24 cellular contexts compared by ENCODE assay signal in the genomic region with DNA sequence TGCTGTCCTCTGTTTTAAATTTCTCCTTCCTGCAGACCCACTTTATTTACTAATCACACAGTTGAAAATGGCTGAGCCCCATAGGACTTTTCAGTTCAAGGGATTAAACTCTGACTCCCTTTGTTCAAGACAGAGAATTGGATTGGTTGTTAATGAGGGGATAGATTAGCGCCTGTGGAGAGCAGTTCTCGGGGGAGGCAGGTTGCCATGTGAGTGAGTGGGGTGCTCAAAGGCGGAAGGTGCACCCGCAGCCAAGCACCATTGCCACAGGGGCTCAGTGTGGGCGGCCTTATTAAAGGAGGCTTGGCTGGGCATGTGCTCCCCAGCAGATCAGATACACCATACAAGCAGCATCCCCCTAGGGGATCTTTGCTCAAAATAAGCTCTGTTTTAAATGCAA. TPM values are rescaled to one million over a fixed set of nuclear protein-coding genes. Genes with fewer than 3 reads are reported as not detected.
A peak's percentile ranks its signal among the peaks of the same experiment; 100 is the strongest.
DNase-seq lines count a peak whose midpoint lies in the region; FAIRE-seq and TF ChIP-seq lines count a peak whose summit lies in the region.
"Had no signal": no experiment of that assay in that cellular context is flagged by ENCODE, and none has a peak within 500 bp of the region (broad histone marks: within the 10 kb centered on the region; RNA-seq: fewer than 3 reads in every experiment).

No MANE protein-coding gene starts in this region.

- H3F3A ChIP-seq in Loucy (ENCODE audit: low read depth), result no peaks in the 10 kb centered on the region

- CTCF ChIA-PET in CD8-positive, alpha-beta memory T cell (lab: Charles Lee), result no interaction called here

- DNase-seq in CD8-positive, alpha-beta memory T cell, result no peak
- DNase-seq in ecto neural progenitor cell (ENCODE audit: low spot score), result peak; percentile 59
- no peak for DNase-seq in keratinocyte (ENCODE audit: low read depth, low spot score)
- no peak for DNase-seq in SHP77 treated with DMSO at 0.1 percent for 48 hours (lab: John Stamatoyannopoulos, UW)
- DNase-seq in dorsolateral prefrontal cortex, result no peak
- no peak for DNase-seq in SW480 (ENCODE audit: low spot score)
- DNase-seq in frontal cortex (ENCODE audit: low spot score in 2 of 2), result no peak
- DNase-seq: activated CD4-positive, alpha-beta T cell treated with anti-CD3 and anti-CD28 coated beads, Interleukin-2, amount 10 ng/mL, durations not matched to agents 7 days and 5 days; activated naive CD4-positive, alpha-beta T cell; activated T-cell treated with anti-CD3 and anti-CD28 coated beads, Interleukin-2, amount 50 U/mL, for 48 hours; colonic mucosa; Karpas-422; left ventricle myocardium superior; midbrain; MV-4-11; NCI-H187; NCI-H526 treated with DMSO at 0.1 percent for 48 hours; upper lobe of left lung had no signal

- H3K36me3 ChIP-seq in CD8-positive, alpha-beta memory T cell (ENCODE audit: insufficient read depth, low read length), result no peaks in the 10 kb centered on the region
- no peaks in the 10 kb centered on the region for H3K36me3 ChIP-seq in Loucy (ENCODE audit: insufficient read depth, low read length)
- H3K36me3 ChIP-seq in keratinocyte (ENCODE audit: control insufficient read depth in 2 of 2, extremely low read depth in 1 of 2, insufficient read depth in 2 of 2, low read length in 2 of 2), result no peaks in the 10 kb centered on the region
- H3K36me3 ChIP-seq: colonic mucosa, upper lobe of left lung had no signal

- H3K4me3 Mint-ChIP-seq in CD8-positive, alpha-beta memory T cell, result no peak overlapping the region
- H3K4me3 Mint-ChIP-seq: activated CD4-positive, alpha-beta T cell treated with anti-CD3 and anti-CD28 coated beads, Interleukin-2, amount 10 ng/mL, durations not matched to agents 7 days and 5 days; B cell; nephron; T-helper 1 cell treated with Interleukin-12 subunit alpha and Interleukin-12 subunit beta and Interleukin-4 antibody, amounts not matched to agents 30 μg/mL and 1 μg/mL, for 36 hours had no signal

- no peak for TF ChIP-seq CTCF in Loucy (conservative IDR thresholded peaks at IDR 0.05; ENCODE audit: low read length)
- TF ChIP-seq CTCF in keratinocyte (optimal IDR thresholded peaks at IDR 0.05 in 1 of 3, IDR thresholded peaks at IDR 0.05 in 1 of 3, conservative IDR thresholded peaks at IDR 0.05 in 1 of 3; ENCODE audit: extremely low read depth in 1 of 3, insufficient read depth in 2 of 3, low read length in 3 of 3), result no peak
- TF ChIP-seq CTCF in dorsolateral prefrontal cortex (IDR thresholded peaks at IDR 0.05 in 54 of 56, conservative IDR thresholded peaks at IDR 0.05 in 2 of 56; ENCODE audit: low read depth in 1 of 56, partially characterized antibody in 56 of 56), result no peak

- H3K9me3 ChIP-seq in CD8-positive, alpha-beta memory T cell (ENCODE audit: low read length), result no peaks in the 10 kb centered on the region
- H3K9me3 ChIP-seq in Loucy (ENCODE audit: insufficient read depth, low read depth, low read length) (no peaks in the 10 kb centered on the region), keratinocyte (ENCODE audit: control insufficient read depth, low read depth, low read length) (no peaks in the 10 kb centered on the region)
- H3K9me3 ChIP-seq: A549, colonic mucosa, upper lobe of left lung had no signal

- peaks cover 4 to 6% of the 10 kb centered on the region in 2 donors for H3K27me3 Mint-ChIP-seq in CD8-positive, alpha-beta memory T cell

- H2AFZ ChIP-seq in Loucy (ENCODE audit: low read length) (peak overlapping the region; percentile 54; the same call in 1 of the 2 replicates), keratinocyte (ENCODE audit: control insufficient read depth, low read length) (peak overlapping the region; percentile 87)

- no peak overlapping the region for H3K4me3 ChIP-seq in CD8-positive, alpha-beta memory T cell (ENCODE audit: low read length)
- H3K4me3 ChIP-seq in Loucy (ENCODE audit: low read length, poor library complexity, severe bottlenecking), result no peak overlapping the region
- H3K4me3 ChIP-seq in keratinocyte (ENCODE audit: control insufficient read depth in 2 of 3, extremely low read depth in 1 of 3, insufficient read depth in 2 of 3, low read depth in 1 of 3, low read length in 3 of 3), result no peak overlapping the region
- H3K4me3 ChIP-seq in dorsolateral prefrontal cortex, result no peak overlapping the region
- H3K4me3 ChIP-seq: A549, colonic mucosa, upper lobe of left lung had no signal

- peaks cover 0 to 2% (median 0%) of the 10 kb centered on the region in 5 donors for H3K9me3 Mint-ChIP-seq in CD8-positive, alpha-beta memory T cell
- H3K9me3 Mint-ChIP-seq: activated CD4-positive, alpha-beta T cell treated with anti-CD3 and anti-CD28 coated beads, Interleukin-2, amount 10 ng/mL, durations not matched to agents 7 days and 5 days; nephron; T-helper 1 cell treated with Interleukin-12 subunit alpha and Interleukin-12 subunit beta and Interleukin-4 antibody, amounts not matched to agents 30 μg/mL and 1 μg/mL, for 36 hours had no signal

- no peaks in the 10 kb centered on the region for H3K9me1 ChIP-seq in keratinocyte (ENCODE audit: control insufficient read depth, extremely low read depth, insufficient read depth, low read length)

- H3K27me3 ChIP-seq in CD8-positive, alpha-beta memory T cell (ENCODE audit: insufficient read depth, low read length, poor library complexity, severe bottlenecking), result no peaks in the 10 kb centered on the region
- H3K27me3 ChIP-seq in Loucy (ENCODE audit: insufficient read depth, low read length, poor library complexity, severe bottlenecking) (no peaks in the 10 kb centered on the region), keratinocyte (ENCODE audit: control insufficient read depth, extremely low read depth, insufficient read depth, low read length) (no peaks in the 10 kb centered on the region), dorsolateral prefrontal cortex (no peaks in the 10 kb centered on the region)
- H3K27me3 ChIP-seq: colonic mucosa, upper lobe of left lung had no signal

- peaks cover 30 to 38% (median 30%) of the 10 kb centered on the region in 3 donors for H3K4me1 Mint-ChIP-seq in CD8-positive, alpha-beta memory T cell
- H3K4me1 Mint-ChIP-seq: activated CD4-positive, alpha-beta T cell treated with anti-CD3 and anti-CD28 coated beads, Interleukin-2, amount 10 ng/mL, durations not matched to agents 7 days and 5 days; B cell; nephron had no signal

- no peak overlapping the region for H3K4me2 ChIP-seq in Loucy (ENCODE audit: low read depth, low read length, poor library complexity, severe bottlenecking)
- peak overlapping the region; percentile 59 for H3K4me2 ChIP-seq in keratinocyte (ENCODE audit: control insufficient read depth, extremely low read depth, insufficient read depth, low read depth, low read length)
- H3K4me2 ChIP-seq: A549 had no signal

- H3K36me3 Mint-ChIP-seq in CD8-positive, alpha-beta memory T cell, result no peaks in the 10 kb centered on the region

- POLR2A ChIA-PET in CD8-positive, alpha-beta memory T cell (lab: Charles Lee), result no interaction called here

- H3K9ac ChIP-seq in Loucy (ENCODE audit: low read depth, low read length, poor library complexity, severe bottlenecking) (no peak overlapping the region), keratinocyte (ENCODE audit: control insufficient read depth, extremely low read depth, insufficient read depth, low read length) (no peak overlapping the region)

- dilution Hi-C loops in keratinocyte (cut with MboI; ENCODE audit: extremely low pct_ligation_motif_present, low sequenced_read_pairs), result no loop called here

- H3K27ac Mint-ChIP-seq in CD8-positive, alpha-beta memory T cell, result peak overlapping the region in 7 of 8 donors; percentile 3 to 83 (median 53)
- H3K27ac Mint-ChIP-seq: activated CD4-positive, alpha-beta T cell treated with anti-CD3 and anti-CD28 coated beads, Interleukin-2, amount 10 ng/mL, durations not matched to agents 7 days and 5 days; B cell; T-helper 1 cell treated with Interleukin-12 subunit alpha and Interleukin-12 subunit beta and Interleukin-4 antibody, amounts not matched to agents 30 μg/mL and 1 μg/mL, for 36 hours had no signal

- H3K79me2 ChIP-seq in Loucy (ENCODE audit: insufficient read depth, low read length) (no peaks in the 10 kb centered on the region), keratinocyte (ENCODE audit: control insufficient read depth, insufficient read depth, low read length) (no peaks in the 10 kb centered on the region)

- intact Hi-C loops in dorsolateral prefrontal cortex (cut with DNase I), result no loop called here

- no peaks in the 10 kb centered on the region for H4K20me1 ChIP-seq in Loucy (ENCODE audit: insufficient read depth, low read length, poor library complexity, severe bottlenecking)
- H4K20me1 ChIP-seq in keratinocyte (ENCODE audit: control insufficient read depth, extremely low read depth, insufficient read depth, low read length), result no peaks in the 10 kb centered on the region

- no peaks in the 10 kb centered on the region for H3K9me2 ChIP-seq in Loucy (replicated peaks; ENCODE audit: low read depth, low read length)

- H3K27ac ChIP-seq in CD8-positive, alpha-beta memory T cell (ENCODE audit: low read depth, low read length), result no peak overlapping the region
- H3K27ac ChIP-seq in keratinocyte (ENCODE audit: control insufficient read depth, insufficient read depth, low read length) (peak overlapping the region; percentile 7), dorsolateral prefrontal cortex (no peak overlapping the region)
- H3K27ac ChIP-seq: A549, colonic mucosa, upper lobe of left lung had no signal

- peaks cover 23% of the 10 kb centered on the region for H3K4me1 ChIP-seq in CD8-positive, alpha-beta memory T cell (ENCODE audit: insufficient read depth, low read length)
- H3K4me1 ChIP-seq in Loucy (ENCODE audit: insufficient read depth, low read length, poor library complexity, severe bottlenecking) (no peaks in the 10 kb centered on the region), keratinocyte (ENCODE audit: control insufficient read depth, extremely low read depth, insufficient read depth, low read length) (peaks cover 38% of the 10 kb centered on the region)
- H3K4me1 ChIP-seq: upper lobe of left lung had no signal

- FAIRE-seq in keratinocyte (lab: Jason Lieb, UNC) (no peak), frontal cortex (lab: Jason Lieb, UNC) (no peak)
- FAIRE-seq: A549, H54 had no signal

RNA-seq across cellular contexts. Expression of gene CBR4, which starts 7.9 kb away (rescaled TPM):
- 10 to 100 TPM; 14.2 to 17.1 TPM for total RNA-seq in CD8-positive, alpha-beta memory T cell
- polyA plus RNA-seq in CD8-positive, alpha-beta memory T cell, result 5.7 TPM
- polyA plus RNA-seq in keratinocyte, result 5.3 to 9.1 TPM (median 6.3 TPM) in 3 replicates
- polyA plus RNA-seq in keratinocyte (2011; ENCODE audit: low read depth), result 7.5 TPM
- polyA plus RNA-seq in keratinocyte (2011; cell fraction: cytosol; rRNA removed), result 3.5 and 5.4 TPM in 2 replicates
- 10.9 and 12.9 TPM in 2 replicates for polyA plus RNA-seq in keratinocyte (2011; cell fraction: nucleus; rRNA removed)
- polyA plus RNA-seq in keratinocyte (2012; ENCODE audit: low replicate concordance), result 7.5 and 9.4 TPM in 2 replicates
- polyA minus RNA-seq in keratinocyte, result 3.3 to 10.6 TPM (median 4.0 TPM) in 3 replicates
- polyA minus RNA-seq in keratinocyte (2011; cell fraction: cytosol; rRNA and poly(A)+ RNA removed), result 5.2 TPM
- polyA minus RNA-seq in keratinocyte (2011; cell fraction: nucleus; rRNA and poly(A)+ RNA removed), result 8.5 and 14.3 TPM in 2 replicates
- total RNA-seq in dorsolateral prefrontal cortex (10 to 100 TPM; 23.5 to 42.3 (median 31.8) TPM), frontal cortex (34.2 TPM)
